ENCODE assay signal across 1 cellular context in the genomic region with DNA sequence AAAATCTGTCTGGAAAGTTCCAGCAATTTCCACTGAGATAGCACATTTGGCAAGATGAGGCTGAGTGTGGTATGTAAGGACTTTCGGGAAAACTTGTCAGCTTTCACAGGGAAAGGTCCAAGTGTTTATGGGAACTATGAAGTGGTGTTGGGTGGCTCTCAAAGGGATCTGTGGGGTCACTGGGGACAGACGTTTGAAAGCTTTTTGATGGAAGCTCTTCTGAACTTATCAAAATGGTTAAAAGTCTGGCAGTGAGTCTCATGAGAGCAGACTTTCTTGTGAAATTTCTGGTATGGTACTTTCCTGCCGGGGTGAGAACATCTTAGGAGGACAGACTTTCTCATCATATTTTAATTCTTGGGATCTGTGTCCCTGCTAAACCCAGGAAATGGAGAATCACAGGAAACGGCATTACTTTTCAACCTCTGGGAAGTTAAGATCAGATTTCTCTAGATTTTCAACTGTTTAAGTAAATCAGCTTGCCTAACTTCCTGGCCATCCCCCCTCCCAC.
TF ChIP-seq lines count a peak whose summit lies in the region.

No MANE protein-coding gene starts in this region.

TF ChIP-seq in IMR-90, 13 proteins besides CTCF, POLR2A, EP300 and RAD21:
- no peak for TF ChIP-seq CEBPB (IDR thresholded peaks at IDR 0.05; ENCODE audit: low read depth, low read length)
- TF ChIP-seq RFX5 (IDR thresholded peaks at IDR 0.05; ENCODE audit: low read depth, low read length): no peak
- TF ChIP-seq, protein P1, sequence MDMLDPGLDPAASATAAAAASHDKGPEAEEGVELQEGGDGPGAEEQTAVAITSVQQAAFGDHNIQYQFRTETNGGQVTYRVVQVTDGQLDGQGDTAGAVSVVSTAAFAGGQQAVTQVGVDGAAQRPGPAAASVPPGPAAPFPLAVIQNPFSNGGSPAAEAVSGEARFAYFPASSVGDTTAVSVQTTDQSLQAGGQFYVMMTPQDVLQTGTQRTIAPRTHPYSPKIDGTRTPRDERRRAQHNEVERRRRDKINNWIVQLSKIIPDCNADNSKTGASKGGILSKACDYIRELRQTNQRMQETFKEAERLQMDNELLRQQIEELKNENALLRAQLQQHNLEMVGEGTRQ (IDR thresholded peaks at IDR 0.05; ENCODE audit: low read depth, low read length): no peak
- no peak for TF ChIP-seq SMC3 (IDR thresholded peaks at IDR 0.05; ENCODE audit: low read depth, low read length)
- no peak for TF ChIP-seq RCOR1 (IDR thresholded peaks at IDR 0.05; ENCODE audit: insufficient replicate concordance, low read length)
- no peak for TF ChIP-seq MAZ (IDR thresholded peaks at IDR 0.05; ENCODE audit: borderline replicate concordance, low read depth, low read length)
